ENCODE assay signal across 1 cellular context in the genomic region with DNA sequence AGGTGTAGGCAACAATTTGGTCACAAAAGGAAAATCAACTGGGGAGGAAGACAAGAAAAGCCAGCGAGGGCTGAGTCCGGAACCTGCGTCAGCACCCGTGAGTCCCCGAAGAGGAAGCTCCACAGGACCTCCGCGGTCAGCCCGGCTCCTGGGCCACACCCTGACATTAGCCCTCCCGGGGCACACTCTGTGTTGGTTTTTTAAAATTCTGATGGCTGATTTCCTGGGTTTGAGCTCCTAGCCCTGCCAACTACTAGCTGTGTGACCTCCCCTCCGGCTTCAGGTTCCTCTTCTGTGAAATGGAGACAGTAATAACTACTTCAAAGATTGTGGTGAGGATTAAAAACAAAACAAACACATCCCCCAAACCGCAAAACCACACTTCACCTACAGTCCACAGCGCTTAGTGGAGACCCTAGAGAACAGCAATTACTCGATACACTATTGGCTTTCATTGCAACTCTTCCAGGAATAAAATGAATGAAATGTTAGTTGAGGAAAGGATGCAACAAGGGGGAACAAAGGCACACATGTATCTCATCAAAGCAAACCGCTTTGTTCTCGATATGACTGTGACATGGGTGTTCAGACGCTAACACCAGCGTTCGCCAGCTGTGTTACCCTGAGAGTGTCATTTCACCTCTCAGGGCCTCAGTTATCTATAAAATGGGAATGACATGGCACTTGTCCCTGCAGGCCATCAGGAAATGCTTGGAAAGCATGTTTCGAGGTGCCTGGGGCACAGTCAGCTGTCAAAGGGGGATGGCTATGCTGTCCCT.
TF ChIP-seq lines count a peak whose summit lies in the region.

No MANE protein-coding gene starts in this region.

TF ChIP-seq in GM23338, 12 proteins besides CTCF, POLR2A, EP300 and RAD21 (continued from another document):
- TF ChIP-seq, protein P1, sequence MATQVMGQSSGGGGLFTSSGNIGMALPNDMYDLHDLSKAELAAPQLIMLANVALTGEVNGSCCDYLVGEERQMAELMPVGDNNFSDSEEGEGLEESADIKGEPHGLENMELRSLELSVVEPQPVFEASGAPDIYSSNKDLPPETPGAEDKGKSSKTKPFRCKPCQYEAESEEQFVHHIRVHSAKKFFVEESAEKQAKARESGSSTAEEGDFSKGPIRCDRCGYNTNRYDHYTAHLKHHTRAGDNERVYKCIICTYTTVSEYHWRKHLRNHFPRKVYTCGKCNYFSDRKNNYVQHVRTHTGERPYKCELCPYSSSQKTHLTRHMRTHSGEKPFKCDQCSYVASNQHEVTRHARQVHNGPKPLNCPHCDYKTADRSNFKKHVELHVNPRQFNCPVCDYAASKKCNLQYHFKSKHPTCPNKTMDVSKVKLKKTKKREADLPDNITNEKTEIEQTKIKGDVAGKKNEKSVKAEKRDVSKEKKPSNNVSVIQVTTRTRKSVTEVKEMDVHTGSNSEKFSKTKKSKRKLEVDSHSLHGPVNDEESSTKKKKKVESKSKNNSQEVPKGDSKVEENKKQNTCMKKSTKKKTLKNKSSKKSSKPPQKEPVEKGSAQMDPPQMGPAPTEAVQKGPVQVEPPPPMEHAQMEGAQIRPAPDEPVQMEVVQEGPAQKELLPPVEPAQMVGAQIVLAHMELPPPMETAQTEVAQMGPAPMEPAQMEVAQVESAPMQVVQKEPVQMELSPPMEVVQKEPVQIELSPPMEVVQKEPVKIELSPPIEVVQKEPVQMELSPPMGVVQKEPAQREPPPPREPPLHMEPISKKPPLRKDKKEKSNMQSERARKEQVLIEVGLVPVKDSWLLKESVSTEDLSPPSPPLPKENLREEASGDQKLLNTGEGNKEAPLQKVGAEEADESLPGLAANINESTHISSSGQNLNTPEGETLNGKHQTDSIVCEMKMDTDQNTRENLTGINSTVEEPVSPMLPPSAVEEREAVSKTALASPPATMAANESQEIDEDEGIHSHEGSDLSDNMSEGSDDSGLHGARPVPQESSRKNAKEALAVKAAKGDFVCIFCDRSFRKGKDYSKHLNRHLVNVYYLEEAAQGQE (IDR thresholded peaks at IDR 0.05; ENCODE audit: unreplicated experiment), result no peak
- TF ChIP-seq EZH2phosphoT487 (IDR thresholded peaks at IDR 0.05; ENCODE audit: unreplicated experiment), result no peak
- no peak for TF ChIP-seq ZNF114 (CRISPR knock-in tag; IDR thresholded peaks at IDR 0.05)
- no peak for TF ChIP-seq POLR2AphosphoS5 (IDR thresholded peaks at IDR 0.05; ENCODE audit: low read depth)
